ENCODE assay signal across 28 cellular contexts in genomic region chr4:14711259-14711658, GRCh38.
"Had no signal": no experiment of that assay in that cellular context is flagged by ENCODE, and none has a peak within 500 bp of the region (broad histone marks: within the 10 kb centered on the region; RNA-seq: fewer than 3 reads in every experiment).

No MANE protein-coding gene starts in this region.

- H3K9me3 ChIP-seq: neutrophil, pancreas, psoas muscle, right lobe of liver, sigmoid colon, suprapubic skin, testis, tibial artery, transverse colon, upper lobe of right lung, uterus had no signal

- H3K27me3 ChIP-seq: neutrophil, pancreas, right lobe of liver, sigmoid colon, suprapubic skin, testis, tibial artery, transverse colon, upper lobe of right lung, uterus had no signal

- DNase-seq: naive thymus-derived CD8-positive, alpha-beta T cell; nephron progenitor cell; nucleus accumbens; pancreas; psoas muscle; right cardiac atrium; right lobe of liver; sigmoid colon; small intestine; stimulated activated CD4-positive, alpha-beta T cell treated with anti-CD3 and anti-CD28 coated beads, Interleukin-15, amount 100 ng/mL, for 24 hours; stimulated activated CD4-positive, alpha-beta T cell treated with anti-CD3 and anti-CD28 coated beads, Interleukin-2, amount 100 ng/mL, for 24 hours; stimulated activated CD4-positive, alpha-beta T cell treated with anti-CD3 and anti-CD28 coated beads, Interleukin-2, amount 100 ng/mL, for 48 hours; stimulated activated CD4-positive, alpha-beta T cell treated with anti-CD3 and anti-CD28 coated beads, Interleukin-4, amount 100 ng/mL, for 24 hours; stimulated activated naive CD4-positive, alpha-beta T cell; stimulated activated naive CD8-positive, alpha-beta T cell treated with anti-CD3 and anti-CD28 coated beads, Interleukin-15, amount 100 ng/mL, for 72 hours; stimulated activated naive CD8-positive, alpha-beta T cell treated with anti-CD3 and anti-CD28 coated beads, Interleukin-15, Interleukin-2, amounts not matched to agents 100 U/mL and 50 U/mL, for 24 hours; substantia nigra; testis; tibial artery; transverse colon; upper lobe of right lung; uterus had no signal

- H3K4me1 ChIP-seq: pancreas, psoas muscle, right lobe of liver, suprapubic skin, testis, tibial artery, transverse colon, upper lobe of right lung, uterus had no signal

- H3K36me3 ChIP-seq: neutrophil, pancreas, right lobe of liver, sigmoid colon, suprapubic skin, tibial artery, transverse colon, upper lobe of right lung, uterus had no signal

- H3K4me3 Mint-ChIP-seq: naive thymus-derived CD8-positive, alpha-beta T cell; natural killer cell treated with Interleukin-12 subunit alpha and Interleukin-12 subunit beta and Interleukin-15 and Interleukin-18, amount 100 ng/mL, for 72 hours; nephron progenitor cell; neural crest cell; stimulated activated memory B cell treated with anti-CD40 and anti-IgM and Interleukin-4, amounts not matched to agents 10 μg/mL and 1 μg/mL and 100 μg/mL, for 72 hours; stimulated activated naive CD8-positive, alpha-beta T cell treated with anti-CD3 and anti-CD28 coated beads, Interleukin-15, amount 100 ng/mL, for 72 hours; type B pancreatic cell had no signal

- H3K4me1 Mint-ChIP-seq: naive thymus-derived CD8-positive, alpha-beta T cell; nephron progenitor cell; neural crest cell; stimulated activated memory B cell treated with anti-CD40 and anti-IgM and Interleukin-4, amounts not matched to agents 10 μg/mL and 1 μg/mL and 100 μg/mL, for 72 hours; stimulated activated naive CD8-positive, alpha-beta T cell treated with anti-CD3 and anti-CD28 coated beads, Interleukin-15, amount 100 ng/mL, for 72 hours had no signal

- H3K9me3 Mint-ChIP-seq: naive thymus-derived CD8-positive, alpha-beta T cell; natural killer cell treated with Interleukin-12 subunit alpha and Interleukin-12 subunit beta and Interleukin-15 and Interleukin-18, amount 100 ng/mL, for 72 hours; nephron progenitor cell; neural crest cell; stimulated activated memory B cell treated with anti-CD40 and anti-IgM and Interleukin-4, amounts not matched to agents 10 μg/mL and 1 μg/mL and 100 μg/mL, for 72 hours; stimulated activated naive CD8-positive, alpha-beta T cell treated with anti-CD3 and anti-CD28 coated beads, Interleukin-15, amount 100 ng/mL, for 72 hours; type B pancreatic cell had no signal

- ATAC-seq: naive thymus-derived CD8-positive, alpha-beta T cell; natural killer cell treated with Interleukin-12 subunit alpha and Interleukin-12 subunit beta and Interleukin-15 and Interleukin-18, amount 100 ng/mL, for 72 hours; psoas muscle; right cardiac atrium; right lobe of liver; stimulated activated memory B cell treated with anti-CD40 and anti-IgM and Interleukin-4, amounts not matched to agents 10 μg/mL and 1 μg/mL and 100 μg/mL, for 72 hours; stimulated activated naive CD8-positive, alpha-beta T cell treated with anti-CD3 and anti-CD28 coated beads, Interleukin-15, amount 100 ng/mL, for 72 hours; stimulated activated naive CD8-positive, alpha-beta T cell treated with anti-CD3 and anti-CD28 coated beads, Interleukin-15, Interleukin-2, amounts not matched to agents 100 U/mL and 50 U/mL, for 24 hours; upper lobe of right lung had no signal

- H3K36me3 Mint-ChIP-seq: naive thymus-derived CD8-positive, alpha-beta T cell; natural killer cell treated with Interleukin-12 subunit alpha and Interleukin-12 subunit beta and Interleukin-15 and Interleukin-18, amount 100 ng/mL, for 72 hours; stimulated activated memory B cell treated with anti-CD40 and anti-IgM and Interleukin-4, amounts not matched to agents 10 μg/mL and 1 μg/mL and 100 μg/mL, for 72 hours; type B pancreatic cell had no signal

- H3K4me3 ChIP-seq: pancreas, psoas muscle, right lobe of liver, sigmoid colon, suprapubic skin, testis, tibial artery, transverse colon, upper lobe of right lung, uterus had no signal

- H3K27ac ChIP-seq: neutrophil, pancreas, psoas muscle, right lobe of liver, sigmoid colon, suprapubic skin, testis, tibial artery, transverse colon, upper lobe of right lung, uterus had no signal

- H3K27ac Mint-ChIP-seq: naive thymus-derived CD8-positive, alpha-beta T cell; natural killer cell treated with Interleukin-12 subunit alpha and Interleukin-12 subunit beta and Interleukin-15 and Interleukin-18, amount 100 ng/mL, for 72 hours; nephron progenitor cell; stimulated activated memory B cell treated with anti-CD40 and anti-IgM and Interleukin-4, amounts not matched to agents 10 μg/mL and 1 μg/mL and 100 μg/mL, for 72 hours; stimulated activated naive CD8-positive, alpha-beta T cell treated with anti-CD3 and anti-CD28 coated beads, Interleukin-15, amount 100 ng/mL, for 72 hours; type B pancreatic cell had no signal
